23 cellular contexts compared by ENCODE assay signal in genomic region chr10:124350806-124351205, GRCh38.
"Had no signal": no experiment of that assay in that cellular context is flagged by ENCODE, and none has a peak within 500 bp of the region (broad histone marks: within the 10 kb centered on the region; RNA-seq: fewer than 3 reads in every experiment).

No MANE protein-coding gene starts in this region.

- H3K27ac Mint-ChIP-seq: natural killer cell; stimulated activated effector memory CD8-positive, alpha-beta T cell treated with anti-CD3 and anti-CD28 coated beads, Interleukin-12 subunit alpha, Interleukin-12 subunit beta, amount 100 ng/mL, for 72 hours; type B pancreatic cell had no signal

- H3K9me3 Mint-ChIP-seq: natural killer cell; stimulated activated effector memory CD8-positive, alpha-beta T cell treated with anti-CD3 and anti-CD28 coated beads, Interleukin-12 subunit alpha, Interleukin-12 subunit beta, amount 100 ng/mL, for 72 hours; type B pancreatic cell had no signal

- H3K36me3 Mint-ChIP-seq: natural killer cell; stimulated activated effector memory CD8-positive, alpha-beta T cell treated with anti-CD3 and anti-CD28 coated beads, Interleukin-12 subunit alpha, Interleukin-12 subunit beta, amount 100 ng/mL, for 72 hours; type B pancreatic cell had no signal

- H3K4me2 ChIP-seq: smooth muscle cell had no signal

- ATAC-seq: foreskin keratinocyte; gastroesophageal sphincter; left cardiac atrium; left lung; natural killer cell; pancreas; stimulated activated effector memory CD8-positive, alpha-beta T cell treated with anti-CD3 and anti-CD28 coated beads, Interleukin-12 subunit alpha, Interleukin-12 subunit beta, amount 100 ng/mL, for 72 hours had no signal

- H3K36me3 ChIP-seq: esophagus muscularis mucosa, gastroesophageal sphincter, heart right ventricle, left lung, neutrophil, pancreas, right lobe of liver, tibial artery had no signal

- H3K4me3 ChIP-seq: dorsolateral prefrontal cortex, esophagus muscularis mucosa, gastroesophageal sphincter, heart right ventricle, left lung, pancreas, right lobe of liver, smooth muscle cell, testis, tibial artery had no signal

- H3K27me3 ChIP-seq: esophagus muscularis mucosa, foreskin keratinocyte, gastroesophageal sphincter, pancreas, right lobe of liver, testis, tibial artery had no signal

- H3K4me1 ChIP-seq: pancreas had no signal

- H3K9me3 ChIP-seq: esophagus muscularis mucosa, gastroesophageal sphincter, heart right ventricle, left lung, neutrophil, pancreas, right lobe of liver, testis, tibial artery had no signal

- H3K4me3 Mint-ChIP-seq: natural killer cell; stimulated activated effector memory CD8-positive, alpha-beta T cell treated with anti-CD3 and anti-CD28 coated beads, Interleukin-12 subunit alpha, Interleukin-12 subunit beta, amount 100 ng/mL, for 72 hours; type B pancreatic cell had no signal

- DNase-seq: effector CD4-positive, alpha-beta T cell; foreskin keratinocyte; glutamatergic neuron; left cardiac atrium; left lung; mesendoderm; natural killer cell; pancreas; retina; stimulated activated CD4-positive, alpha-beta T cell treated with anti-CD3 and anti-CD28 coated beads, Interleukin-2, amount 100 ng/mL, for 24 hours; stimulated activated CD4-positive, alpha-beta T cell treated with anti-CD3 and anti-CD28 coated beads, Interleukin-4, amount 100 ng/mL, for 24 hours; stimulated activated naive CD4-positive, alpha-beta T cell treated with Interleukin-2 at 50 U/mL for 16 hours; testis had no signal

- H3K27ac ChIP-seq: dorsolateral prefrontal cortex, esophagus muscularis mucosa, foreskin keratinocyte, gastroesophageal sphincter, heart right ventricle, left lung, neutrophil, pancreas, right lobe of liver, testis, tibial artery had no signal
